In the genomic region with DNA sequence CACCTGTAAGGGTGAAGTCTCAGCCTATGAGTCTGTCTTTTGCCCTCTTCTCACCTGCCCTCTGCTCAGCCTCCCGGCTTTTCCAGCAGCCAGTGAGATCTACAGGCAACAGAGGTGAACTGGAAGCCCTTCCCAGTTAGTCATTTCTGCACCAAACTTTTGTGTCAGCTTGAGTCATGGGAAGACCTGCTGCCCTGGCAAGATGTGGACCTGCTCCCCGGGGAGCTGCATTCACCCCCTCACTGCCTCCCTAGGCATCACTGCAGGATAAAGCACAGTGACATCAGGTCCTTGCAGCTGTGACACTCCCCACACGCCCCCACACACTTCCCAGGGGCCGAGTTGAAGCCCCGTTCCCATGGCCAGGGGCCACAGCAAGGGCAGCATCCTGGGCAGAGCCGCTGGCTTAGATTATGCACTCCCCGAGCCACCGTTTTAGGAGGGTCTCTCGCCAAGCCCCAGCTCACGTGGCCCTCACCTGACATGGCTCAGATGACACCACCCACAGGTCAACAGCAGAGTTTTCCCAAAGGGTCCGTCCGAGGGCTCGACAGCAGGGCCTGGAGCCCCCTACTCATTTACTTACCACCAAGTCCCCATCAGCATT, we compare ENCODE assay signal across 10 cellular contexts. TPM values are rescaled to one million over a fixed set of nuclear protein-coding genes. Genes with fewer than 3 reads are reported as not detected.
DNase-seq lines count a peak whose midpoint lies in the region; ATAC-seq, FAIRE-seq and TF ChIP-seq lines count a peak whose summit lies in the region.
"Had no signal": no experiment of that assay in that cellular context is flagged by ENCODE, and none has a peak within 500 bp of the region (broad histone marks: within the 10 kb centered on the region; RNA-seq: fewer than 3 reads in every experiment).

No MANE protein-coding gene starts in this region.

- peak; percentile 76 for DNase-seq in H54 (ENCODE audit: insufficient read length, low spot score)
- DNase-seq in astrocyte of the spinal cord (ENCODE audit: low read depth, low spot score), result peak; percentile 38
- no peak for DNase-seq in right atrium auricular region (ENCODE audit: low spot score)
- peak in 3 of 49 donors; percentile 35 to 41 (median 40) for DNase-seq in substantia nigra (lab: John Stamatoyannopoulos, UW)
- no peak for DNase-seq in SHP77 (lab: John Stamatoyannopoulos, UW)
- DNase-seq in NCI-H82 treated with DMSO at 0.1 percent for 48 hours (lab: John Stamatoyannopoulos, UW; ENCODE audit: unreplicated experiment), result no peak
- DNase-seq in activated effector memory CD4-positive, alpha-beta T cell treated with anti-CD3 and anti-CD28 coated beads, Interleukin-2, amount 50 U/mL, for 16 hours, result no peak
- DNase-seq: NCI-H2107 had no signal

- no peaks in the 10 kb centered on the region for H3K9me3 ChIP-seq in right atrium auricular region

- H3K27me3 ChIP-seq in right atrium auricular region, result no peaks in the 10 kb centered on the region

- no peak for TF ChIP-seq POLR2A in H54 (IDR thresholded peaks at IDR 0.05; ENCODE audit: low read depth, low read length)

- FAIRE-seq in H54 (lab: Jason Lieb, UNC), result no peak
- FAIRE-seq: D721Med had no signal

- H3K4me1 ChIP-seq in right atrium auricular region, result peaks cover 0 to 58% of the 10 kb centered on the region in 2 donors

- in situ Hi-C loops in astrocyte of the spinal cord (cut with HindIII; ENCODE audit: low sequenced_read_pairs), result no loop called here

- no peak for ATAC-seq in GM18511 (IDR thresholded peaks at IDR 0.05; ENCODE audit: unreplicated experiment)

- H3K27ac ChIP-seq in right atrium auricular region, result peak overlapping the region; percentile 82 to 85
- H3K27ac ChIP-seq in substantia nigra (ENCODE audit: low read depth, low read length, poor library complexity, severe bottlenecking), result peak overlapping the region; percentile 58

- H3K4me3 ChIP-seq in astrocyte of the spinal cord (ENCODE audit: low read depth, low read length) (no peak overlapping the region), right atrium auricular region (peak overlapping the region; percentile 2 to 42)

- TF ChIP-seq CTCF in astrocyte of the spinal cord (IDR thresholded peaks at IDR 0.05; ENCODE audit: low read depth, low read length) (no peak), right atrium auricular region (IDR thresholded peaks at IDR 0.05) (no peak)

- H3K36me3 ChIP-seq in right atrium auricular region, result no peaks in the 10 kb centered on the region

RNA-seq across cellular contexts. Expression of gene ABR, which starts 6.5 kb away (rescaled TPM):
- total RNA-seq in right atrium auricular region, result 100 to 1,000 TPM in 1 of 2 donors, 10 to 100 TPM in 1; 94.9 to 116 TPM

Comparison
In these comparisons a context has a peak if more than half of its experiments do, and no peak if none do; other contexts are left out.
1. DNase-seq: peak in H54 (single experiment) and astrocyte of the spinal cord (single experiment); none in right atrium auricular region (single experiment), SHP77 (0 of 2), NCI-H82 treated with DMSO at 0.1 percent for 48 hours (single experiment) and activated effector memory CD4-positive, alpha-beta T cell treated with anti-CD3 and anti-CD28 coated beads, Interleukin-2, amount 50 U/mL, for 16 hours (single experiment).